ENCODE assay signal across 7 cellular contexts in genomic region chr2:86441392-86441788, GRCh38. TPM values are rescaled to one million over a fixed set of nuclear protein-coding genes. Genes with fewer than 3 reads are reported as not detected.
DNase-seq lines count a peak whose midpoint lies in the region; ATAC-seq and TF ChIP-seq lines count a peak whose summit lies in the region.

No MANE protein-coding gene starts in this region.

- no peak for TF ChIP-seq CTCF in cardiac fibroblast (IDR thresholded peaks at IDR 0.05; ENCODE audit: low read depth, low read length)

- peak overlapping the region; percentile 97 to 100 (median 98) for H3K27ac Mint-ChIP-seq in naive thymus-derived CD8-positive, alpha-beta T cell

- peak overlapping the region; percentile 85 to 92 for H3K4me3 ChIP-seq in cardiac fibroblast (replicated peaks in 1 of 2; ENCODE audit: low read depth in 2 of 2, low read length in 2 of 2)

- peaks cover 0 to 1% (median 0%) of the 10 kb centered on the region in 5 donors for H3K27me3 Mint-ChIP-seq in naive thymus-derived CD8-positive, alpha-beta T cell

- peak; percentile 0 for ATAC-seq in HG03558 (IDR thresholded peaks at IDR 0.05; ENCODE audit: extremely low read depth, unreplicated experiment)
- peak in 1 of 2 donors; percentile 11 for ATAC-seq in naive thymus-derived CD8-positive, alpha-beta T cell
- no peak for ATAC-seq in HG03039 (IDR thresholded peaks at IDR 0.05; ENCODE audit: unreplicated experiment)

- POLR2A ChIA-PET in naive thymus-derived CD8-positive, alpha-beta T cell (lab: Charles Lee), result interaction anchor here (0.6 to 3.8 kb wide), 53 partner anchors 10 to 1534 kb away, joined by 3 to 74 read pairs (median 4); partner anchors contain the start of genes C2orf68, CD8A, CHMP3 and IMMT

- peak overlapping the region; percentile 90 to 99 (median 96) for H3K4me3 Mint-ChIP-seq in naive thymus-derived CD8-positive, alpha-beta T cell

- peak; percentile 91 for TF ChIP-seq POLR2A in GM19099 (IDR thresholded peaks at IDR 0.05; ENCODE audit: extremely low read depth, insufficient read length, low read depth)

- peaks cover 24 to 29% (median 28%) of the 10 kb centered on the region in 3 donors for H3K36me3 Mint-ChIP-seq in naive thymus-derived CD8-positive, alpha-beta T cell

- H3K4me1 Mint-ChIP-seq in naive thymus-derived CD8-positive, alpha-beta T cell, result peaks cover 29 to 59% (median 52%) of the 10 kb centered on the region in 4 donors

- peaks cover 9 to 37% (median 25%) of the 10 kb centered on the region in 9 donors for H3K9me3 Mint-ChIP-seq in naive thymus-derived CD8-positive, alpha-beta T cell

- peak in 1 of 2 donors; percentile 2 for DNase-seq in cardiac fibroblast (ENCODE audit: low read depth in 2 of 2)
- no peak for DNase-seq in naive thymus-derived CD8-positive, alpha-beta T cell
- DNase-seq in SIG-M5 (lab: John Stamatoyannopoulos, UW), result no peak
- no peak for DNase-seq in COLO829 (ENCODE audit: low spot score)

RNA-seq across cellular contexts. Expression of gene KDM3A, which starts 0.2 kb away (rescaled TPM):
- total RNA-seq in naive thymus-derived CD8-positive, alpha-beta T cell, result 100 to 1,000 TPM; 187 to 194 TPM
- 10 to 100 TPM; 12.6 to 30.4 (median 17.5) TPM for polyA plus RNA-seq in naive thymus-derived CD8-positive, alpha-beta T cell
